In the genomic region with DNA sequence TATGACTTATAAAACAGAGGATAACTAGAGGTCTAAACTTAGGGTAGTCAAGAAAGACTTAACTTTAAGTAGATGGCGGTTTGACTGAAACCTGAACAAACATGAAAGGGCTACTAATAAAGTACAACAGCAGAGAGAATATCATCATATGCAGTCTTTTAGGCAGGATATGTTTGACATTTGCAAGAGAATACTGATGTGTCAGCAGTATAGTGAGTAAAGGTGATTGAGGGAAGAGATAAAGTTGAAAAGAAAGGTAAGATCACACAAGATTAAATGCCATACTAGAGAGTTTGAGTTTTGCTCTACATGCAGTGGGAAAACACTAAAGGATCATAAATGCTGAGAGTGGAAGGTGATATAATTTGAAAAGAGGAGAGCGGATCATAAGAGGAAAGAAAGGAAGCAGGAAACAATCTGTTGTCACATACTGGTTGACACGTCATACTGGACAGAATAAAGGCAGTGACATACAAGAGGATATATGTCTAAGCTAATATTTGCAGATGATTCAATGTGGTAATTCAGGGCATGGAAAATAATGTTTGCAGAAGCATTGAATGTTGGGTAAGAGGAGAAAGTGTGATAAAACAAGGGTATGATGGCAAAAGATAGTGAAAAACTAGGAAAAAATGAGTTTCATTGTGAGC, we compare ENCODE assay signal across 18 cellular contexts.
DNase-seq lines count a peak whose midpoint lies in the region; TF ChIP-seq lines count a peak whose summit lies in the region.
"Had no signal": no experiment of that assay in that cellular context is flagged by ENCODE, and none has a peak within 500 bp of the region (broad histone marks: within the 10 kb centered on the region; RNA-seq: fewer than 3 reads in every experiment).

No MANE protein-coding gene starts in this region.

- TF ChIP-seq CTCF in epithelial cell of esophagus (IDR thresholded peaks at IDR 0.05; ENCODE audit: insufficient read depth, low read depth, low read length, missing control alignments) (no peak), right atrium auricular region (IDR thresholded peaks at IDR 0.05) (no peak)

- H3K4me1 ChIP-seq in right atrium auricular region = no peaks in the 10 kb centered on the region
- H3K4me1 ChIP-seq: BE2C had no signal

- H3K36me3 Mint-ChIP-seq in activated T-cell treated with anti-CD3 and anti-CD28 coated beads, Interleukin-2, amount 50 U/mL, for 24 hours (ENCODE audit: low read depth) = no peaks in the 10 kb centered on the region

- H3K27ac Mint-ChIP-seq in activated T-cell treated with anti-CD3 and anti-CD28 coated beads, Interleukin-2, amount 50 U/mL, for 24 hours = no peak overlapping the region
- H3K27ac Mint-ChIP-seq: CD4-positive, alpha-beta T cell; T-helper 2 cell treated with Interferon-gamma antibody and Interleukin-4, amounts not matched to agents 5 μg/mL and 100 μg/mL, for 36 hours had no signal

- no peak overlapping the region for H3K27ac ChIP-seq in right atrium auricular region
- H3K27ac ChIP-seq: GM23248 had no signal

- peaks cover 2% of the 10 kb centered on the region for H3K9me3 Mint-ChIP-seq in activated T-cell treated with anti-CD3 and anti-CD28 coated beads, Interleukin-2, amount 50 U/mL, for 24 hours
- H3K9me3 Mint-ChIP-seq: CD4-positive, alpha-beta T cell; T-helper 2 cell treated with Interferon-gamma antibody and Interleukin-4, amounts not matched to agents 5 μg/mL and 100 μg/mL, for 36 hours had no signal

- H3K4me3 ChIP-seq in epithelial cell of esophagus (ENCODE audit: low read length) (no peak overlapping the region), right atrium auricular region (no peak overlapping the region)
- H3K4me3 ChIP-seq: GM23248, MG63 had no signal

- no peaks in the 10 kb centered on the region for H3K27me3 ChIP-seq in right atrium auricular region
- H3K27me3 ChIP-seq: BE2C, MG63 had no signal

- H3K36me3 ChIP-seq in right atrium auricular region = no peaks in the 10 kb centered on the region
- H3K36me3 ChIP-seq: BE2C, MG63 had no signal

- H3K27me3 Mint-ChIP-seq in activated T-cell treated with anti-CD3 and anti-CD28 coated beads, Interleukin-2, amount 50 U/mL, for 24 hours = no peaks in the 10 kb centered on the region
- H3K27me3 Mint-ChIP-seq: CD4-positive, alpha-beta T cell had no signal

- no peaks in the 10 kb centered on the region for H3K9me3 ChIP-seq in right atrium auricular region
- H3K9me3 ChIP-seq: BE2C, MG63 had no signal

- no peak overlapping the region for H3K4me3 Mint-ChIP-seq in activated T-cell treated with anti-CD3 and anti-CD28 coated beads, Interleukin-2, amount 50 U/mL, for 24 hours
- H3K4me3 Mint-ChIP-seq: CD4-positive, alpha-beta T cell; T-helper 2 cell treated with Interferon-gamma antibody and Interleukin-4, amounts not matched to agents 5 μg/mL and 100 μg/mL, for 36 hours had no signal

- peak; percentile 93 for DNase-seq in DMS53 (lab: John Stamatoyannopoulos, UW)
- peak; percentile 32 for DNase-seq in NCI-H146 (lab: John Stamatoyannopoulos, UW)
- peak; percentile 36 for DNase-seq in NCI-H69 (lab: John Stamatoyannopoulos, UW)
- peak; percentile 40 for DNase-seq in epithelial cell of esophagus (ENCODE audit: low read depth)
- no peak for DNase-seq in right atrium auricular region (ENCODE audit: low spot score)
- DNase-seq in activated T-cell treated with anti-CD3 and anti-CD28 coated beads, Interleukin-2, amount 50 U/mL, for 24 hours = no peak
- no peak for DNase-seq in cerebellum (ENCODE audit: low spot score)
- DNase-seq: BE2C; CD4-positive, alpha-beta T cell; GDM1; GM23248; MG63; NCI-H1092; NCI-H1694; NCI-H524; NK-92 treated with Interleukin-12 subunit alpha and Interleukin-12 subunit beta, amount 100 ng/mL, for 24 hours; RPMI8226 had no signal

- H3K4me1 Mint-ChIP-seq in activated T-cell treated with anti-CD3 and anti-CD28 coated beads, Interleukin-2, amount 50 U/mL, for 24 hours (ENCODE audit: low read depth) = no peaks in the 10 kb centered on the region

Comparison
In these comparisons a context has a peak if more than half of its experiments do, and no peak if none do; other contexts are left out.
1. DNase-seq: peak in DMS53 (single experiment), NCI-H146 (single experiment), NCI-H69 (single experiment) and epithelial cell of esophagus (single experiment); none in right atrium auricular region (single experiment), activated T-cell treated with anti-CD3 and anti-CD28 coated beads, Interleukin-2, amount 50 U/mL, for 24 hours (single experiment) and cerebellum (single experiment).